In genomic region chr3:195859061-195859845, GRCh38 we compare ENCODE assay signal across 1 cellular context.
TF ChIP-seq lines count a peak whose summit lies in the region.

No MANE protein-coding gene starts in this region.

TF ChIP-seq in IMR-90, 13 proteins besides CTCF, POLR2A, EP300 and RAD21 (continued from another document):
- no peak for TF ChIP-seq RCOR1 (IDR thresholded peaks at IDR 0.05; ENCODE audit: insufficient replicate concordance, low read length)
- no peak for TF ChIP-seq FOS (IDR thresholded peaks at IDR 0.05; ENCODE audit: low read depth, low read length)
